In the genomic region with DNA sequence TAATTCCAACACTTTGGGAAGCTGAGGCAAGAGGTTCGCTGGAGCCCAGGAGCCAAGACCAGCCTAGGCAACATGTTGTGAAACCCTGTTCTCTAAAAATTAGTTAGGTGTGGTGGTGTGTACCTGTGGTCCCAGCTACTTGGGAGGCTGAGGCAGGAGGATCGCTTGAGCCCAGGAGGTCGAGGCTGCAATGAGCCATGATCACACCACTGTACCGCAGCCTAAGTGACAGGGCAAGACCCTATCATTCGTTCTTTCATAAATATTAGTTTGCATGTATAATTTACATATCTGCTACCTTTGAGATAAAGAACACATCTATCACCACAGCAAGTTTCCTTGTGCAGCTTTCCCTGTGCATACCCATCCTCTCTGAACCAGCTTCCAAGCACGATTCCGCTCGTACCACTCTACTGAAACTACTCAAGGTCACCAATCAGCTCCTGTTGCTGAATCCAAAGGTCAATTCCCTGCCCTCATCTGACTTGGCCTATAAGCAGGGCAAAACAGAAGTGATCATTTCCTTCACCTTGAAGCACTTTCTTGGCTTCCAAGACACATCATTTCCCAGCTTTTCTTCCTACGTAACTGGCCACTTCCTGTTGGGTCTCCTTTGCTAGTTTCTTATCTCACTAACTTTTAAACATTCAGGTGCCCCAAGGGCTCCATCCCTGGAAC, we compare ENCODE assay signal across 1 cellular context.
TF ChIP-seq lines count a peak whose summit lies in the region.

No MANE protein-coding gene starts in this region.

TF ChIP-seq in SK-N-SH, 30 proteins besides CTCF, POLR2A, EP300 and RAD21 (continued from another document):
- TF ChIP-seq, protein P1, sequence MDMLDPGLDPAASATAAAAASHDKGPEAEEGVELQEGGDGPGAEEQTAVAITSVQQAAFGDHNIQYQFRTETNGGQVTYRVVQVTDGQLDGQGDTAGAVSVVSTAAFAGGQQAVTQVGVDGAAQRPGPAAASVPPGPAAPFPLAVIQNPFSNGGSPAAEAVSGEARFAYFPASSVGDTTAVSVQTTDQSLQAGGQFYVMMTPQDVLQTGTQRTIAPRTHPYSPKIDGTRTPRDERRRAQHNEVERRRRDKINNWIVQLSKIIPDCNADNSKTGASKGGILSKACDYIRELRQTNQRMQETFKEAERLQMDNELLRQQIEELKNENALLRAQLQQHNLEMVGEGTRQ (IDR thresholded peaks at IDR 0.05; ENCODE audit: borderline replicate concordance, low read depth, low read length), result no peak
- TF ChIP-seq GATA2 (CRISPR knock-in tag; IDR thresholded peaks at IDR 0.05) (no peak), GABPA (IDR thresholded peaks at IDR 0.05; ENCODE audit: low read depth) (no peak), TAF1 (IDR thresholded peaks at IDR 0.05; ENCODE audit: borderline replicate concordance, low read depth, low read length) (no peak), MEF2A (IDR thresholded peaks at IDR 0.05; ENCODE audit: borderline replicate concordance, low read depth) (no peak), MXI1 (IDR thresholded peaks at IDR 0.05; ENCODE audit: low read depth, low read length) (no peak), NRF1 (IDR thresholded peaks at IDR 0.05; ENCODE audit: low read depth, low read length) (no peak)
- TF ChIP-seq, protein P2, sequence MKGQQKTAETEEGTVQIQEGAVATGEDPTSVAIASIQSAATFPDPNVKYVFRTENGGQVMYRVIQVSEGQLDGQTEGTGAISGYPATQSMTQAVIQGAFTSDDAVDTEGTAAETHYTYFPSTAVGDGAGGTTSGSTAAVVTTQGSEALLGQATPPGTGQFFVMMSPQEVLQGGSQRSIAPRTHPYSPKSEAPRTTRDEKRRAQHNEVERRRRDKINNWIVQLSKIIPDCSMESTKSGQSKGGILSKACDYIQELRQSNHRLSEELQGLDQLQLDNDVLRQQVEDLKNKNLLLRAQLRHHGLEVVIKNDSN (IDR thresholded peaks at IDR 0.05; ENCODE audit: borderline replicate concordance, low read depth), result no peak
- TF ChIP-seq, protein P3, sequence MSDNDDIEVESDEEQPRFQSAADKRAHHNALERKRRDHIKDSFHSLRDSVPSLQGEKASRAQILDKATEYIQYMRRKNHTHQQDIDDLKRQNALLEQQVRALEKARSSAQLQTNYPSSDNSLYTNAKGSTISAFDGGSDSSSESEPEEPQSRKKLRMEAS (IDR thresholded peaks at IDR 0.05; ENCODE audit: low read depth), result no peak
- TF ChIP-seq, protein P4, sequence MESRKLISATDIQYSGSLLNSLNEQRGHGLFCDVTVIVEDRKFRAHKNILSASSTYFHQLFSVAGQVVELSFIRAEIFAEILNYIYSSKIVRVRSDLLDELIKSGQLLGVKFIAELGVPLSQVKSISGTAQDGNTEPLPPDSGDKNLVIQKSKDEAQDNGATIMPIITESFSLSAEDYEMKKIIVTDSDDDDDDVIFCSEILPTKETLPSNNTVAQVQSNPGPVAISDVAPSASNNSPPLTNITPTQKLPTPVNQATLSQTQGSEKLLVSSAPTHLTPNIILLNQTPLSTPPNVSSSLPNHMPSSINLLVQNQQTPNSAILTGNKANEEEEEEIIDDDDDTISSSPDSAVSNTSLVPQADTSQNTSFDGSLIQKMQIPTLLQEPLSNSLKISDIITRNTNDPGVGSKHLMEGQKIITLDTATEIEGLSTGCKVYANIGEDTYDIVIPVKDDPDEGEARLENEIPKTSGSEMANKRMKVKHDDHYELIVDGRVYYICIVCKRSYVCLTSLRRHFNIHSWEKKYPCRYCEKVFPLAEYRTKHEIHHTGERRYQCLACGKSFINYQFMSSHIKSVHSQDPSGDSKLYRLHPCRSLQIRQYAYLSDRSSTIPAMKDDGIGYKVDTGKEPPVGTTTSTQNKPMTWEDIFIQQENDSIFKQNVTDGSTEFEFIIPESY (IDR thresholded peaks at IDR 0.05; ENCODE audit: borderline replicate concordance, low read depth), result no peak
